ENCODE assay signal across 8 cellular contexts in the genomic region with DNA sequence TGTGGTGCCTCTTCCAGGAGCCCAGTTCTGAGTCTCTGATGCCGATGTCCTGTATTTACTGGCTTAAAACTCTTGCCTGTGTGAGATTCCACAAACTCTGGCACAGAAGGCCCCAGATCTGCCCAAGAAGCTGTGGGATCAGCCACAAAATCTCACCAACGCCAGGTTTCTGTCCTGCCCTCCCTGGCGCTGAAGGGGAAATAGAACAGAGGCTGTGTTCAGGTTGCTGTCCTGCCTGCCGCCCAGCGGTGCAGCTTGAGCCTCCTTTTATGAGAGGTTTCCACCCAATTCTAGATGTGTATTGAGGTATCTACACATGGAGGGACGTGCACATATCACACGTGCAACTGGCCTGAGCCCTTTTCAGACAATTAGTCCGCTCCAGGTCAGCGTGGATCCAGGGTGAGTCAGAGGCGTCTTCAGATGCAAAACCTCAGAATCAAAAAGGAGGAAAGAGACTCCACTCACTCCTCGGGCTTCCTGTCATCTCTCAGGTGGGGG. TPM values are rescaled to one million over a fixed set of nuclear protein-coding genes. Genes with fewer than 3 reads are reported as not detected.
DNase-seq lines count a peak whose midpoint lies in the region; TF ChIP-seq lines count a peak whose summit lies in the region.

No MANE protein-coding gene starts in this region.

- H3K36me3 ChIP-seq in iPS-15b (ENCODE audit: control insufficient read depth, insufficient read depth, low read length) = peaks cover 6% of the 10 kb centered on the region
- peaks cover 13% of the 10 kb centered on the region for H3K36me3 ChIP-seq in suprapubic skin

- no peak for TF ChIP-seq EP300 in suprapubic skin (IDR thresholded peaks at IDR 0.05)

- peaks cover 14% of the 10 kb centered on the region for H3K4me1 ChIP-seq in iPS-15b (ENCODE audit: control insufficient read depth, insufficient read depth, low read length)
- H3K4me1 ChIP-seq in suprapubic skin = peaks cover 65% of the 10 kb centered on the region

- peak overlapping the region; percentile 24 for H3K4me3 Mint-ChIP-seq in activated CD4-positive, alpha-beta T cell treated with anti-CD3 and anti-CD28 coated beads, Interleukin-2, amount 10 ng/mL, durations not matched to agents 24 days and 14 days
- peak overlapping the region; percentile 9 for H3K4me3 Mint-ChIP-seq in activated CD4-positive, alpha-beta memory T cell treated with anti-CD3 and anti-CD28 coated beads for 36 hours

- no peak for DNase-seq in activated CD4-positive, alpha-beta T cell treated with anti-CD3 and anti-CD28 coated beads, Interleukin-2, amount 10 ng/mL, durations not matched to agents 24 days and 14 days
- no peak for DNase-seq in activated CD4-positive, alpha-beta T cell treated with anti-CD3 and anti-CD28 coated beads for 48 hours
- no peak for DNase-seq in activated CD4-positive, alpha-beta memory T cell treated with anti-CD3 and anti-CD28 coated beads for 36 hours
- no peak for DNase-seq in suprapubic skin (ENCODE audit: low spot score in 2 of 2)
- DNase-seq in DMS 273 treated with DMSO at 0.1 percent for 48 hours (lab: John Stamatoyannopoulos, UW) = no peak
- DNase-seq in GM20000 (ENCODE audit: low spot score) = no peak
- DNase-seq in ecto neural progenitor cell (ENCODE audit: low spot score) = no peak

- no peaks in the 10 kb centered on the region for H3K27me3 ChIP-seq in iPS-15b (ENCODE audit: control insufficient read depth, insufficient read depth, low read length)
- H3K27me3 ChIP-seq in suprapubic skin = no peaks in the 10 kb centered on the region

- H3K27ac ChIP-seq in suprapubic skin = peak overlapping the region; percentile 99

- H3K9me3 Mint-ChIP-seq in activated CD4-positive, alpha-beta T cell treated with anti-CD3 and anti-CD28 coated beads, Interleukin-2, amount 10 ng/mL, durations not matched to agents 24 days and 14 days = no peaks in the 10 kb centered on the region
- no peaks in the 10 kb centered on the region for H3K9me3 Mint-ChIP-seq in activated CD4-positive, alpha-beta memory T cell treated with anti-CD3 and anti-CD28 coated beads for 36 hours

- H3K9ac ChIP-seq in iPS-15b (ENCODE audit: low read depth, low read length) = peak overlapping the region; percentile 41

- peak overlapping the region; percentile 47 for H3K27ac Mint-ChIP-seq in activated CD4-positive, alpha-beta T cell treated with anti-CD3 and anti-CD28 coated beads, Interleukin-2, amount 10 ng/mL, durations not matched to agents 24 days and 14 days
- H3K27ac Mint-ChIP-seq in activated CD4-positive, alpha-beta memory T cell treated with anti-CD3 and anti-CD28 coated beads for 36 hours = peak overlapping the region; percentile 18

- H3K9me3 ChIP-seq in iPS-15b (ENCODE audit: control insufficient read depth, insufficient read depth, low read length) (no peaks in the 10 kb centered on the region), suprapubic skin (no peaks in the 10 kb centered on the region)

- no peaks in the 10 kb centered on the region for H3K27me3 Mint-ChIP-seq in activated CD4-positive, alpha-beta T cell treated with anti-CD3 and anti-CD28 coated beads, Interleukin-2, amount 10 ng/mL, durations not matched to agents 24 days and 14 days
- H3K27me3 Mint-ChIP-seq in activated CD4-positive, alpha-beta memory T cell treated with anti-CD3 and anti-CD28 coated beads for 36 hours = no peaks in the 10 kb centered on the region

- TF ChIP-seq POLR2A in suprapubic skin (IDR thresholded peaks at IDR 0.05) = no peak

- peaks cover 23% of the 10 kb centered on the region for H3K4me1 Mint-ChIP-seq in activated CD4-positive, alpha-beta T cell treated with anti-CD3 and anti-CD28 coated beads, Interleukin-2, amount 10 ng/mL, durations not matched to agents 24 days and 14 days
- H3K4me1 Mint-ChIP-seq in activated CD4-positive, alpha-beta memory T cell treated with anti-CD3 and anti-CD28 coated beads for 36 hours (ENCODE audit: low read depth) = peaks cover 30% of the 10 kb centered on the region

- intact Hi-C loops in activated CD4-positive, alpha-beta T cell treated with anti-CD3 and anti-CD28 coated beads, Interleukin-2, amount 10 ng/mL, durations not matched to agents 24 days and 14 days (cut with micrococcal nuclease) = loop anchor here (5.0 kb wide), 2 partner anchors 99 to 161 kb away; partner anchors contain the start of genes HRAS, LRRC56 and SLC25A22
- intact Hi-C loops in activated CD4-positive, alpha-beta memory T cell treated with anti-CD3 and anti-CD28 coated beads for 36 hours (cut with micrococcal nuclease) = loop anchor here (5.0 kb wide), 1 partner anchor 161 kb away; the partner anchor contains the start of genes HRAS and LRRC56

- POLR2A ChIA-PET in activated CD4-positive, alpha-beta memory T cell treated with anti-CD3 and anti-CD28 coated beads for 36 hours (lab: Charles Lee) = no interaction called here

- 49% methylated on average over 3 of the region's 11 CpGs for WGBS in suprapubic skin

- H3K36me3 Mint-ChIP-seq in activated CD4-positive, alpha-beta T cell treated with anti-CD3 and anti-CD28 coated beads, Interleukin-2, amount 10 ng/mL, durations not matched to agents 24 days and 14 days (ENCODE audit: low read depth) = peaks cover 5% of the 10 kb centered on the region
- H3K36me3 Mint-ChIP-seq in activated CD4-positive, alpha-beta memory T cell treated with anti-CD3 and anti-CD28 coated beads for 36 hours = peaks cover 4% of the 10 kb centered on the region

- TF ChIP-seq CTCF in suprapubic skin (IDR thresholded peaks at IDR 0.05) (no peak), GM20000 (IDR thresholded peaks at IDR 0.05; ENCODE audit: extremely low read depth, missing control alignments) (no peak)

- CTCF ChIA-PET in activated CD4-positive, alpha-beta memory T cell treated with anti-CD3 and anti-CD28 coated beads for 36 hours (lab: Charles Lee) = interaction anchor here (0.9 to 4.0 kb wide), 7 partner anchors 8 to 179 kb away, joined by 3 to 44 read pairs (median 4); no protein-coding TSS in a partner anchor

- H3K4me3 ChIP-seq in iPS-15b (ENCODE audit: low read depth, low read length) (no peak overlapping the region), suprapubic skin (peak overlapping the region; percentile 89)

RNA-seq across cellular contexts. Expression of gene TMEM80, which starts 2.2 kb away (rescaled TPM):
- 12.3 and 12.5 TPM in 2 replicates for total RNA-seq in activated CD4-positive, alpha-beta T cell treated with anti-CD3 and anti-CD28 coated beads, Interleukin-2, amount 10 ng/mL, durations not matched to agents 24 days and 14 days
- 1 to 10 TPM; 9.5 to 9.8 TPM for total RNA-seq in activated CD4-positive, alpha-beta memory T cell treated with anti-CD3 and anti-CD28 coated beads for 36 hours
- total RNA-seq in suprapubic skin = 10 to 100 TPM; 31.5 to 53.6 (median 39.1) TPM

RNA-seq across cellular contexts. Expression of gene DEAF1, which starts 2.8 kb away (rescaled TPM):
- 66.3 and 73.9 TPM in 2 replicates for total RNA-seq in activated CD4-positive, alpha-beta T cell treated with anti-CD3 and anti-CD28 coated beads, Interleukin-2, amount 10 ng/mL, durations not matched to agents 24 days and 14 days
- total RNA-seq in activated CD4-positive, alpha-beta memory T cell treated with anti-CD3 and anti-CD28 coated beads for 36 hours = 10 to 100 TPM; 41.5 to 50.5 TPM
- total RNA-seq in suprapubic skin = 10 to 100 TPM; 37.0 to 60.6 (median 43.7) TPM

RNA-seq across cellular contexts. Expression of gene EPS8L2, which starts 8.2 kb away (rescaled TPM):
- 15.3 and 19.8 TPM in 2 replicates for total RNA-seq in activated CD4-positive, alpha-beta T cell treated with anti-CD3 and anti-CD28 coated beads, Interleukin-2, amount 10 ng/mL, durations not matched to agents 24 days and 14 days
- total RNA-seq in activated CD4-positive, alpha-beta memory T cell treated with anti-CD3 and anti-CD28 coated beads for 36 hours = 10 to 100 TPM; 12.4 to 12.6 TPM
- 100 to 1,000 TPM; 107 to 193 (median 140) TPM for total RNA-seq in suprapubic skin

RNA-seq across cellular contexts. Expression of gene TALDO1, which starts 49.4 kb away (rescaled TPM):
- 265 and 279 TPM in 2 replicates for total RNA-seq in activated CD4-positive, alpha-beta T cell treated with anti-CD3 and anti-CD28 coated beads, Interleukin-2, amount 10 ng/mL, durations not matched to agents 24 days and 14 days
- total RNA-seq in activated CD4-positive, alpha-beta memory T cell treated with anti-CD3 and anti-CD28 coated beads for 36 hours = 100 to 1,000 TPM; 284 to 296 TPM
- 100 to 1,000 TPM; 107 to 197 (median 179) TPM for total RNA-seq in suprapubic skin
